8 cellular contexts compared by ENCODE assay signal in genomic region chr4:118888666-118889312, GRCh38. TPM values are rescaled to one million over a fixed set of nuclear protein-coding genes. Genes with fewer than 3 reads are reported as not detected.
DNase-seq lines count a peak whose midpoint lies in the region; ATAC-seq and TF ChIP-seq lines count a peak whose summit lies in the region.

Gene SYNPO2 (plus strand): TSS chr4:118888854. CDS start chr4:118889037, 183 bp downstream.

- peaks cover 15% of the 10 kb centered on the region for H3K4me1 ChIP-seq in CD4-positive, alpha-beta memory T cell (ENCODE audit: insufficient read depth, low read length)
- no peaks in the 10 kb centered on the region for H3K4me1 ChIP-seq in Panc1 (ENCODE audit: control insufficient read depth, insufficient read depth, low read length)
- peaks cover 0 to 19% (median 15%) of the 10 kb centered on the region in 9 donors for H3K4me1 ChIP-seq in heart right ventricle
- H3K4me1 ChIP-seq in osteoblast (ENCODE audit: insufficient read depth, low read length), result peaks cover 18% of the 10 kb centered on the region

- 1 to 4% (median 2%) methylated on average over 29 of the region's 29 CpGs for WGBS in adipose tissue, 3 donors
- WGBS in heart right ventricle, 2 donors, result 2% methylated on average over 29 of the region's 29 CpGs

- H2AFZ ChIP-seq in osteoblast (ENCODE audit: low read length), result peak within 1 kb of the TSS; percentile 92

- H4K20me1 ChIP-seq in osteoblast (ENCODE audit: insufficient read depth, low read length), result no peaks in the 10 kb centered on the region

- no peak within 1 kb of the TSS for H3K27ac Mint-ChIP-seq in CD4-positive, alpha-beta memory T cell

- H3K9me3 ChIP-seq in CD4-positive, alpha-beta memory T cell (ENCODE audit: control insufficient read depth in 1 of 2, low read length in 2 of 2), result no peaks in the 10 kb centered on the region
- H3K9me3 ChIP-seq in Panc1 (ENCODE audit: control insufficient read depth, insufficient read depth, low read depth, low read length) (no peaks in the 10 kb centered on the region), heart right ventricle (no peaks in the 10 kb centered on the region), osteoblast (ENCODE audit: low read depth, low read length) (no peaks in the 10 kb centered on the region)

- H3K27me3 Mint-ChIP-seq in CD4-positive, alpha-beta memory T cell, result peaks cover 19 to 23% of the 10 kb centered on the region in 2 donors

- CTCF ChIA-PET in CD4-positive, alpha-beta memory T cell (lab: Charles Lee; ENCODE audit: partially characterized antibody), result interaction anchor here (1.6 to 6.6 kb wide), 3 partner anchors 24 to 116 kb away, joined by 3 to 98 read pairs (median 4); no protein-coding TSS in a partner anchor
- CTCF ChIA-PET in Panc1 (lab: Charles Lee), result no interaction called here

- in situ Hi-C loops in Panc1 (cut with HindIII; ENCODE audit: low pct_unique_long_range_greater_than_20kb, low sequenced_read_pairs), result no loop called here

- peak within 1 kb of the TSS; percentile 72 to 85 (median 83) for H3K4me3 Mint-ChIP-seq in CD4-positive, alpha-beta memory T cell

- intact Hi-C loops in CD4-positive, alpha-beta memory T cell (cut with micrococcal nuclease), result no loop called here
- intact Hi-C loops in Panc1 (cut with micrococcal nuclease; ENCODE audit: unreplicated experiment), result no loop called here
- intact Hi-C loops in heart right ventricle (cut with DNase I), result loop anchor here (2.0 to 10.0 kb wide), 10 partner anchors 51 to 396 kb away; partner anchors contain the start of gene SEC24D (in 3 of the 10)

- BruUV-seq in Panc1 (replicated peaks; lab: Mats Ljungman, UMichigan), result no TSS peak

- H3K4me2 ChIP-seq in osteoblast (ENCODE audit: insufficient read depth, low read length), result peak within 1 kb of the TSS; percentile 96

- no peak within 1 kb of the TSS for H3K27ac ChIP-seq in CD4-positive, alpha-beta memory T cell (ENCODE audit: low read depth, low read length)
- H3K27ac ChIP-seq in Panc1 (ENCODE audit: low read length) (no peak within 1 kb of the TSS), adipose tissue (ENCODE audit: low read depth, low read length) (no peak within 1 kb of the TSS), heart right ventricle (peak within 1 kb of the TSS; percentile 78 to 93 (median 85)), osteoblast (ENCODE audit: low read depth, low read length) (no peak within 1 kb of the TSS)

- H3K27me3 ChIP-seq in CD4-positive, alpha-beta memory T cell (ENCODE audit: insufficient read depth, low read length), result peaks cover 9% of the 10 kb centered on the region
- H3K27me3 ChIP-seq in Panc1 (ENCODE audit: control insufficient read depth, insufficient read depth, low read length), result peaks cover 12% of the 10 kb centered on the region
- H3K27me3 ChIP-seq in heart right ventricle, result peaks cover 0 to 19% (median 0%) of the 10 kb centered on the region in 7 donors
- no peaks in the 10 kb centered on the region for H3K27me3 ChIP-seq in osteoblast (ENCODE audit: insufficient read depth, low read length)

- H3K36me3 ChIP-seq in CD4-positive, alpha-beta memory T cell (ENCODE audit: insufficient read depth, low read length), result no peaks in the 10 kb centered on the region
- H3K36me3 ChIP-seq in Panc1 (ENCODE audit: control insufficient read depth, insufficient read depth, low read length) (no peaks in the 10 kb centered on the region), heart right ventricle (no peaks in the 10 kb centered on the region), osteoblast (ENCODE audit: insufficient read depth, low read length) (no peaks in the 10 kb centered on the region)

- POLR2A ChIA-PET in CD4-positive, alpha-beta memory T cell (lab: Charles Lee; ENCODE audit: partially characterized antibody), result no interaction called here
- POLR2A ChIA-PET in Panc1 (lab: Charles Lee), result no interaction called here

- H3K4me3 ChIP-seq in CD4-positive, alpha-beta memory T cell (ENCODE audit: low read length in 2 of 2), result peak within 1 kb of the TSS in 1 of 2 donors; percentile 23
- peak within 1 kb of the TSS; percentile 45 to 58 for H3K4me3 ChIP-seq in Panc1 (ENCODE audit: low read depth in 2 of 2, low read length in 2 of 2)
- peak within 1 kb of the TSS; percentile 34 to 74 (median 66) for H3K4me3 ChIP-seq in heart right ventricle
- H3K4me3 ChIP-seq in osteoblast (ENCODE audit: insufficient read depth, low read length), result peak within 1 kb of the TSS; percentile 72

- H3K4me1 Mint-ChIP-seq in CD4-positive, alpha-beta memory T cell, result peaks cover 12 to 16% (median 14%) of the 10 kb centered on the region in 4 donors

- H3K36me3 Mint-ChIP-seq in CD4-positive, alpha-beta memory T cell, result no peaks in the 10 kb centered on the region

- H3K79me2 ChIP-seq in osteoblast (ENCODE audit: insufficient read depth, low read length), result no peaks in the 10 kb centered on the region

- TF ChIP-seq CTCF in Panc1 (IDR thresholded peaks at IDR 0.05), result no peak
- no peak for TF ChIP-seq CTCF in heart right ventricle (IDR thresholded peaks at IDR 0.05)
- no peak for TF ChIP-seq CTCF in osteoblast (IDR thresholded peaks at IDR 0.05; ENCODE audit: extremely low read depth, low read depth, low read length)

- ATAC-seq in GM21367 (IDR thresholded peaks at IDR 0.05; ENCODE audit: unreplicated experiment), result peak; percentile 72
- ATAC-seq in Panc1, result peak; percentile 88
- ATAC-seq in heart right ventricle, result peak; percentile 84 to 94 (median 90)

- H3K9me3 Mint-ChIP-seq in CD4-positive, alpha-beta memory T cell, result no peaks in the 10 kb centered on the region

- peak in 4 of 5 donors; percentile 6 to 23 (median 20) for DNase-seq in CD4-positive, alpha-beta memory T cell
- DNase-seq in HK-2 (ENCODE audit: unreplicated experiment) (peak; percentile 79), Panc1 (ENCODE audit: low read depth, low spot score) (no peak), heart right ventricle (peak; percentile 81 to 84), osteoblast (ENCODE audit: insufficient read length, low spot score, missing footprints) (peak; percentile 75)
- no peak for DNase-seq in effector CD4-positive, alpha-beta T cell

RNA-seq across cellular contexts. Expression of gene SYNPO2, which starts in this region (rescaled TPM):
- total RNA-seq in CD4-positive, alpha-beta memory T cell, result 1 to 10 TPM; 1.3 to 1.4 TPM
- polyA plus RNA-seq in CD4-positive, alpha-beta memory T cell, result under 1 TPM; 0.04 to 0.34 TPM
- total RNA-seq in Panc1 (2021; ENCODE audit: unreplicated experiment), result 0.28 TPM
- polyA plus RNA-seq in Panc1 (2012; ENCODE audit: insufficient read length), result 0.02 TPM
- polyA plus RNA-seq in adipose tissue, result 10 to 100 TPM in 2 of 3 donors, 1 to 10 TPM in 1; 2.2 to 28.5 (median 27.8) TPM
- 100 to 1,000 TPM; 197 to 405 (median 267) TPM for total RNA-seq in heart right ventricle
- polyA plus RNA-seq in heart right ventricle, result 10 to 100 TPM; 27.5 to 29.1 TPM
- total RNA-seq in osteoblast, result 20.9 and 34.0 TPM in 2 replicates

Comparison
In these comparisons a context has a peak if more than half of its experiments do, and no peak if none do; other contexts are left out.
1. Peak in ATAC-seq and H3K4me3 ChIP-seq in Panc1; RNA of the gene not detected or under 1 TPM.
2. DNase-seq: peak in CD4-positive, alpha-beta memory T cell (4 of 5), HK-2 (single experiment), heart right ventricle (2 of 2) and osteoblast (single experiment); none in Panc1 (single experiment) and effector CD4-positive, alpha-beta T cell (single experiment).
3. H3K27ac ChIP-seq: peak in heart right ventricle (10 of 10); none in CD4-positive, alpha-beta memory T cell (single experiment), Panc1 (single experiment), adipose tissue (single experiment) and osteoblast (single experiment).
4. intact Hi-C loops: an anchor here in heart right ventricle (2.0 to 10.0 kb wide); none called in CD4-positive, alpha-beta memory T cell and Panc1.
5. Peak in every context shown above with its lines, with median percentiles within 50 percentile points of each other: ATAC-seq.